In the genomic region with DNA sequence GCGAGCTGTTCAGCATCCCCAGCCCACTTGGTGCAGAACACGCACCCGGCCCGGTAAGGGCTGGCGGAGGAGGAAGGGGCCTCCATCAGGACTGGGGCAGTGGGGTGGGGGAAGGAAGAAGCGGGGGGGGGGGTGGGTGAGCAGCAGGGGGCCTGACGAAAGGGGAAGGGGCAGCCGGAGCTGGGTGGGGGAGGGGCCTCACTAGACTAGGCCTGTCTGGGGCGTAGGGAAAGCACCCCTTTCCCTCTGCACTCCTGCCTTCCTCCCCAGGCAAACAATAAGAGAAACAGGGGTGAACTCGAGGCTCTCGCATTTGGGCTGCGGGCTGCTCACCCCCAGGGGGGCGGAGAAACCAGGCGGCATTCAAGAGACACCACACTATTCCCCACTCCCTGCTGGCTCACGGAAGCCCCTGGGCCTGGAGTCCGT, we compare ENCODE assay signal across 1 cellular context.
A peak's percentile ranks its signal among the peaks of the same experiment; 100 is the strongest.
TF ChIP-seq lines count a peak whose summit lies in the region.

No MANE protein-coding gene starts in this region.

TF ChIP-seq in HepG2, 621 proteins besides CTCF, POLR2A, EP300 and RAD21 (continued from another document):
- TF ChIP-seq, protein P1, sequence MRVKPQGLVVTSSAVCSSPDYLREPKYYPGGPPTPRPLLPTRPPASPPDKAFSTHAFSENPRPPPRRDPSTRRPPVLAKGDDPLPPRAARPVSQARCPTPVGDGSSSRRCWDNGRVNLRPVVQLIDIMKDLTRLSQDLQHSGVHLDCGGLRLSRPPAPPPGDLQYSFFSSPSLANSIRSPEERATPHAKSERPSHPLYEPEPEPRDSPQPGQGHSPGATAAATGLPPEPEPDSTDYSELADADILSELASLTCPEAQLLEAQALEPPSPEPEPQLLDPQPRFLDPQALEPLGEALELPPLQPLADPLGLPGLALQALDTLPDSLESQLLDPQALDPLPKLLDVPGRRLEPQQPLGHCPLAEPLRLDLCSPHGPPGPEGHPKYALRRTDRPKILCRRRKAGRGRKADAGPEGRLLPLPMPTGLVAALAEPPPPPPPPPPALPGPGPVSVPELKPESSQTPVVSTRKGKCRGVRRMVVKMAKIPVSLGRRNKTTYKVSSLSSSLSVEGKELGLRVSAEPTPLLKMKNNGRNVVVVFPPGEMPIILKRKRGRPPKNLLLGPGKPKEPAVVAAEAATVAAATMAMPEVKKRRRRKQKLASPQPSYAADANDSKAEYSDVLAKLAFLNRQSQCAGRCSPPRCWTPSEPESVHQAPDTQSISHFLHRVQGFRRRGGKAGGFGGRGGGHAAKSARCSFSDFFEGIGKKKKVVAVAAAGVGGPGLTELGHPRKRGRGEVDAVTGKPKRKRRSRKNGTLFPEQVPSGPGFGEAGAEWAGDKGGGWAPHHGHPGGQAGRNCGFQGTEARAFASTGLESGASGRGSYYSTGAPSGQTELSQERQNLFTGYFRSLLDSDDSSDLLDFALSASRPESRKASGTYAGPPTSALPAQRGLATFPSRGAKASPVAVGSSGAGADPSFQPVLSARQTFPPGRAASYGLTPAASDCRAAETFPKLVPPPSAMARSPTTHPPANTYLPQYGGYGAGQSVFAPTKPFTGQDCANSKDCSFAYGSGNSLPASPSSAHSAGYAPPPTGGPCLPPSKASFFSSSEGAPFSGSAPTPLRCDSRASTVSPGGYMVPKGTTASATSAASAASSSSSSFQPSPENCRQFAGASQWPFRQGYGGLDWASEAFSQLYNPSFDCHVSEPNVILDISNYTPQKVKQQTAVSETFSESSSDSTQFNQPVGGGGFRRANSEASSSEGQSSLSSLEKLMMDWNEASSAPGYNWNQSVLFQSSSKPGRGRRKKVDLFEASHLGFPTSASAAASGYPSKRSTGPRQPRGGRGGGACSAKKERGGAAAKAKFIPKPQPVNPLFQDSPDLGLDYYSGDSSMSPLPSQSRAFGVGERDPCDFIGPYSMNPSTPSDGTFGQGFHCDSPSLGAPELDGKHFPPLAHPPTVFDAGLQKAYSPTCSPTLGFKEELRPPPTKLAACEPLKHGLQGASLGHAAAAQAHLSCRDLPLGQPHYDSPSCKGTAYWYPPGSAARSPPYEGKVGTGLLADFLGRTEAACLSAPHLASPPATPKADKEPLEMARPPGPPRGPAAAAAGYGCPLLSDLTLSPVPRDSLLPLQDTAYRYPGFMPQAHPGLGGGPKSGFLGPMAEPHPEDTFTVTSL (CRISPR knock-in tag; IDR thresholded peaks at IDR 0.05; ENCODE audit: borderline replicate concordance), result no peak
- TF ChIP-seq PCBP1 (IDR thresholded peaks at IDR 0.05; ENCODE audit: borderline replicate concordance, low read depth, low read length) (peak; percentile 77; the same call in 1 of the 2 replicates), PITX1 (CRISPR knock-in tag; IDR thresholded peaks at IDR 0.05) (no peak), ZNF296 (CRISPR knock-in tag; conservative IDR thresholded peaks at IDR 0.05) (no peak), DNMT3B (CRISPR knock-in tag; conservative IDR thresholded peaks at IDR 0.05) (no peak), ZNF431 (CRISPR knock-in tag; IDR thresholded peaks at IDR 0.05; ENCODE audit: borderline replicate concordance, low read depth) (0 out of 2 replicates have a peak, but pooled peaks have one; percentile 24), TRIM24 (CRISPR knock-in tag; IDR thresholded peaks at IDR 0.05) (no peak), SKIL (CRISPR knock-in tag; IDR thresholded peaks at IDR 0.05; ENCODE audit: borderline replicate concordance) (no peak), FLYWCH1 (CRISPR knock-in tag; IDR thresholded peaks at IDR 0.05) (peak; percentile 68; the same call in 1 of the 2 replicates), FOXO1 (CRISPR knock-in tag; IDR thresholded peaks at IDR 0.05) (0 out of 2 replicates have a peak, but pooled peaks have one; percentile 0), NFKB2 (CRISPR knock-in tag; IDR thresholded peaks at IDR 0.05; ENCODE audit: borderline replicate concordance) (no peak), ZSCAN25 (CRISPR knock-in tag; IDR thresholded peaks at IDR 0.05) (no peak)
- TF ChIP-seq, protein P2, sequence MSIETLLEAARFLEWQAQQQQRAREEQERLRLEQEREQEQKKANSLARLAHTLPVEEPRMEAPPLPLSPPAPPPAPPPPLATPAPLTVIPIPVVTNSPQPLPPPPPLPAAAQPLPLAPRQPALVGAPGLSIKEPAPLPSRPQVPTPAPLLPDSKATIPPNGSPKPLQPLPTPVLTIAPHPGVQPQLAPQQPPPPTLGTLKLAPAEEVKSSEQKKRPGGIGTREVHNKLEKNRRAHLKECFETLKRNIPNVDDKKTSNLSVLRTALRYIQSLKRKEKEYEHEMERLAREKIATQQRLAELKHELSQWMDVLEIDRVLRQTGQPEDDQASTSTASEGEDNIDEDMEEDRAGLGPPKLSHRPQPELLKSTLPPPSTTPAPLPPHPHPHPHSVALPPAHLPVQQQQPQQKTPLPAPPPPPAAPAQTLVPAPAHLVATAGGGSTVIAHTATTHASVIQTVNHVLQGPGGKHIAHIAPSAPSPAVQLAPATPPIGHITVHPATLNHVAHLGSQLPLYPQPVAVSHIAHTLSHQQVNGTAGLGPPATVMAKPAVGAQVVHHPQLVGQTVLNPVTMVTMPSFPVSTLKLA (IDR thresholded peaks at IDR 0.05), result no peak
- TF ChIP-seq, protein P3, sequence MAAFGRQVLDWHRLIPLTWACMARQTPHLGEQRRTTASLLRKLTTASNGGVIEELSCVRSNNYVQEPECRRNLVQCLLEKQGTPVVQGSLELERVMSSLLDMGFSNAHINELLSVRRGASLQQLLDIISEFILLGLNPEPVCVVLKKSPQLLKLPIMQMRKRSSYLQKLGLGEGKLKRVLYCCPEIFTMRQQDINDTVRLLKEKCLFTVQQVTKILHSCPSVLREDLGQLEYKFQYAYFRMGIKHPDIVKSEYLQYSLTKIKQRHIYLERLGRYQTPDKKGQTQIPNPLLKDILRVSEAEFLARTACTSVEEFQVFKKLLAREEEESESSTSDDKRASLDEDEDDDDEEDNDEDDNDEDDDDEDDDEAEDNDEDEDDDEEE (CRISPR knock-in tag; IDR thresholded peaks at IDR 0.05), result no peak
